ENCODE assay signal across 1 cellular context in the genomic region with DNA sequence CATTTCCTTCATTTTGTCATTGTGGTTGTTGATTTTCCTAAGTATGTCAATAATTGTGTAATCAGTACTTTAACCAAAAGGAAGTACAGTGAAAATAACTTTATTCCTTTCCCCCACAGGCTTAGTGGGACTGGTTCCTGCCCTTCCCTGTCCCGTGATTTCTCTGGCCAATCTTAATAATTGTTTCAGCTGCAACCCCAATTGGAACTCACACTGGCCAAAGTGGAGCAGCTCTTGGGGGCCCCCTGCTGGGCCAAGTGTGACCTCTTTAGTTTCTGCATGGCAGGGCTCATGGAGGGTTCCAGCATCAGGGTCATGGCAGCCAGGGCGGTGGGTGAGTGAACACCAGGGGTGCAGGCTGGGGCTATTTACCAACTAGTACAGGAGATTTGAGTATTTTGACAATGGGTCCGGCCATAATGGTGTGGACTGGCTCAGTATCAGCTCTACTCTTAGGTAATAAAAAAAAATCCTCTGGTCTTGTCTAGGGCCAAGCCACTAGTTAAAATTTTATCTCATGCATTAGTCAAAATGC.
A peak's percentile ranks its signal among the peaks of the same experiment; 100 is the strongest.
TF ChIP-seq lines count a peak whose summit lies in the region.

No MANE protein-coding gene starts in this region.

TF ChIP-seq in H1, 55 proteins besides CTCF, POLR2A, EP300 and RAD21:
- TF ChIP-seq SIX5 (IDR thresholded peaks at IDR 0.05; ENCODE audit: low read depth, low read length) (no peak), TAF1 (IDR thresholded peaks at IDR 0.05; ENCODE audit: low read depth, low read length) (no peak), YY1 (IDR thresholded peaks at IDR 0.05; ENCODE audit: low read depth, low read length) (peak; percentile 54; the same call in 1 of the 2 replicates)
